9 cellular contexts compared by ENCODE assay signal in the genomic region with DNA sequence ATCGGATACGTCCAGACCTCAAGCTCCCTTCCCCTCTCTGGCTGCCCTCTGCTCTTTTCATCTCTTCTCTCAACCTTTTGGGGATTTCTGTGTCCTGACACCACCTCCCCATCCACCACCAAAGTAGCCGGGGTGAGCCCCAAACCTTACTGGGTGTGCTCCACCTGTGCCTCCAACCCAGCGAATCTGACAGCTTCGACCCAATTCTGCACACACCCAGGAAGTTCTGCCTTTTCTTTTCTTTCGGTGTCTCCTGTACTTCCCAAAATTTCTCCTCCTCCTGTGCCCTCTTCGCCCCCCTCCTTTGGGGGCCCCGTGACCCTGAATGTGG. TPM values are rescaled to one million over a fixed set of nuclear protein-coding genes. Genes with fewer than 3 reads are reported as not detected.
A peak's percentile ranks its signal among the peaks of the same experiment; 100 is the strongest.
DNase-seq lines count a peak whose midpoint lies in the region; ATAC-seq and TF ChIP-seq lines count a peak whose summit lies in the region.
"Had no signal": no experiment of that assay in that cellular context is flagged by ENCODE, and none has a peak within 500 bp of the region (broad histone marks: within the 10 kb centered on the region; RNA-seq: fewer than 3 reads in every experiment).

No MANE protein-coding gene starts in this region.

- H3K4me3 ChIP-seq in brain microvascular endothelial cell (ENCODE audit: low read depth, low read length) (peak overlapping the region; percentile 81), lung (peak overlapping the region; percentile 66), tibial nerve (peak overlapping the region; percentile 71 to 95 (median 76))

- H3K9me3 Mint-ChIP-seq in activated naive CD4-positive, alpha-beta T cell treated with anti-CD3 and anti-CD28 coated beads, Interleukin-2, amount 10 ng/mL, durations not matched to agents 7 days and 5 days = no peaks in the 10 kb centered on the region

- peak overlapping the region; percentile 68 for H3K4me3 Mint-ChIP-seq in activated naive CD4-positive, alpha-beta T cell treated with anti-CD3 and anti-CD28 coated beads, Interleukin-2, amount 10 ng/mL, durations not matched to agents 7 days and 5 days

- CTCF ChIA-PET in activated naive CD4-positive, alpha-beta T cell treated with anti-CD3 and anti-CD28 coated beads, Interleukin-2, amount 10 ng/mL, durations not matched to agents 7 days and 5 days (lab: Charles Lee) = interaction anchor here (1.3 to 4.5 kb wide), 3 partner anchors 84 to 335 kb away, joined by 3 to 56 read pairs (median 6); a partner anchor contains a TSS

- H3K4me1 Mint-ChIP-seq in activated naive CD4-positive, alpha-beta T cell treated with anti-CD3 and anti-CD28 coated beads, Interleukin-2, amount 10 ng/mL, durations not matched to agents 7 days and 5 days = peaks cover 68% of the 10 kb centered on the region

- no peak for TF ChIP-seq EP300 in tibial nerve (IDR thresholded peaks at IDR 0.05)

- 32% methylated on average over 8 of the region's 8 CpGs for WGBS in lung, 2 donors
- WGBS in tibial nerve, 2 donors = 26 to 30% methylated on average over 8 of the region's 8 CpGs

- no peaks in the 10 kb centered on the region for H3K27me3 ChIP-seq in brain microvascular endothelial cell (replicated peaks)
- H3K27me3 ChIP-seq in lung (ENCODE audit: control insufficient read depth, insufficient read depth) = no peaks in the 10 kb centered on the region
- no peaks in the 10 kb centered on the region for H3K27me3 ChIP-seq in tibial nerve

- peak overlapping the region; percentile 76 for H3K27ac Mint-ChIP-seq in activated naive CD4-positive, alpha-beta T cell treated with anti-CD3 and anti-CD28 coated beads, Interleukin-2, amount 10 ng/mL, durations not matched to agents 7 days and 5 days

- in situ Hi-C loops in brain microvascular endothelial cell (cut with HindIII; ENCODE audit: low pct_ligation_motif_present, low sequenced_read_pairs) = no loop called here

- H3K27ac ChIP-seq in brain microvascular endothelial cell (peak overlapping the region; percentile 96), lung (ENCODE audit: low read depth in 1 of 2, low read length in 1 of 2) (peak overlapping the region; percentile 85 to 96), tibial nerve (peak overlapping the region; percentile 91 to 100 (median 96))

- TF ChIP-seq CTCF in brain microvascular endothelial cell (IDR thresholded peaks at IDR 0.05; ENCODE audit: low read depth, low read length, missing control alignments) (no peak), lung (IDR thresholded peaks at IDR 0.05; ENCODE audit: control extremely low read depth, extremely low read depth) (no peak), tibial nerve (IDR thresholded peaks at IDR 0.05) (no peak)

- no peak for TF ChIP-seq POLR2A in tibial nerve (IDR thresholded peaks at IDR 0.05)

- H3K27me3 Mint-ChIP-seq in activated naive CD4-positive, alpha-beta T cell treated with anti-CD3 and anti-CD28 coated beads, Interleukin-2, amount 10 ng/mL, durations not matched to agents 7 days and 5 days = peaks cover 21% of the 10 kb centered on the region

- peaks cover 42% of the 10 kb centered on the region for H3K36me3 Mint-ChIP-seq in activated naive CD4-positive, alpha-beta T cell treated with anti-CD3 and anti-CD28 coated beads, Interleukin-2, amount 10 ng/mL, durations not matched to agents 7 days and 5 days

- no peak for ATAC-seq in lung (ENCODE audit: insufficient read depth, low FRiP score)
- ATAC-seq in HG02623 (IDR thresholded peaks at IDR 0.05; ENCODE audit: unreplicated experiment) = no peak

- H3K4me1 ChIP-seq in lung (ENCODE audit: control insufficient read depth in 2 of 2, insufficient read depth in 2 of 2, low read length in 2 of 2) = peaks cover 0 to 18% of the 10 kb centered on the region in 2 donors
- H3K4me1 ChIP-seq in tibial nerve = peaks cover 0 to 82% (median 47%) of the 10 kb centered on the region in 4 donors

- no peaks in the 10 kb centered on the region for H3K9me3 ChIP-seq in lung (ENCODE audit: control insufficient read depth in 2 of 2, insufficient read depth in 1 of 2, low read length in 1 of 2)
- no peaks in the 10 kb centered on the region for H3K9me3 ChIP-seq in tibial nerve

- no peak for DNase-seq in activated naive CD4-positive, alpha-beta T cell treated with anti-CD3 and anti-CD28 coated beads, Interleukin-2, amount 10 ng/mL, durations not matched to agents 7 days and 5 days
- no peak for DNase-seq in activated naive CD4-positive, alpha-beta T cell treated with Interleukin-2 at 50 U/mL for 16 hours
- no peak for DNase-seq in brain microvascular endothelial cell
- DNase-seq in lung (ENCODE audit: low spot score) = no peak
- no peak for DNase-seq in tibial nerve (ENCODE audit: low spot score in 2 of 2)
- no peak for DNase-seq in NCI-H2196 (lab: John Stamatoyannopoulos, UW; ENCODE audit: unreplicated experiment)
- DNase-seq in NOMO-1 (lab: John Stamatoyannopoulos, UW; ENCODE audit: unreplicated experiment in 2 of 2) = no peak
- DNase-seq: DND-41 had no signal

- H3K36me3 ChIP-seq in brain microvascular endothelial cell (replicated peaks) = no peaks in the 10 kb centered on the region
- no peaks in the 10 kb centered on the region for H3K36me3 ChIP-seq in lung (ENCODE audit: control insufficient read depth in 2 of 2, insufficient read depth in 2 of 2, low read length in 2 of 2)
- no peaks in the 10 kb centered on the region for H3K36me3 ChIP-seq in tibial nerve

RNA-seq across cellular contexts. Expression of a gene that starts 0.6 kb away (rescaled TPM):
- total RNA-seq in lung (10 to 100 TPM in 1 of 2 donors, 1 to 10 TPM in 1; 5.9 to 14.9 TPM), tibial nerve (10 to 100 TPM; 25.3 to 35.4 (median 28.7) TPM)
- 10 to 100 TPM; 11.1 to 14.1 TPM for polyA plus RNA-seq in lung

RNA-seq across cellular contexts. Expression of a gene that starts 2.4 kb away (rescaled TPM):
- not detected for total RNA-seq in lung
- not detected for polyA plus RNA-seq in lung
- not detected for total RNA-seq in tibial nerve

RNA-seq across cellular contexts. Expression of a gene that starts 16.2 kb away (rescaled TPM):
- 10 to 100 TPM in 1 of 2 donors, 1 to 10 TPM in 1; 9.2 to 27.0 TPM for total RNA-seq in lung
- polyA plus RNA-seq in lung = 10 to 100 TPM; 17.2 to 39.4 TPM
- total RNA-seq in tibial nerve = 10 to 100 TPM in 3 of 4 donors, 1 to 10 TPM in 1; 8.1 to 33.1 (median 11.2) TPM

RNA-seq across cellular contexts. Expression of a gene that starts 23.4 kb away (rescaled TPM):
- total RNA-seq in lung = 10 to 100 TPM; 21.7 to 33.9 TPM
- polyA plus RNA-seq in lung = 10 to 100 TPM; 17.3 to 27.0 TPM
- total RNA-seq in tibial nerve = 10 to 100 TPM; 16.2 to 40.2 (median 27.5) TPM

RNA-seq across cellular contexts. Expression of a gene that starts 28.4 kb away (rescaled TPM):
- total RNA-seq in lung = 1 to 10 TPM; 5.4 to 8.2 TPM
- 1 to 10 TPM; 3.7 to 6.0 TPM for polyA plus RNA-seq in lung
- total RNA-seq in tibial nerve = 1 to 10 TPM; 2.4 to 9.8 (median 6.0) TPM
